9 cellular contexts compared by ENCODE assay signal in the genomic region with DNA sequence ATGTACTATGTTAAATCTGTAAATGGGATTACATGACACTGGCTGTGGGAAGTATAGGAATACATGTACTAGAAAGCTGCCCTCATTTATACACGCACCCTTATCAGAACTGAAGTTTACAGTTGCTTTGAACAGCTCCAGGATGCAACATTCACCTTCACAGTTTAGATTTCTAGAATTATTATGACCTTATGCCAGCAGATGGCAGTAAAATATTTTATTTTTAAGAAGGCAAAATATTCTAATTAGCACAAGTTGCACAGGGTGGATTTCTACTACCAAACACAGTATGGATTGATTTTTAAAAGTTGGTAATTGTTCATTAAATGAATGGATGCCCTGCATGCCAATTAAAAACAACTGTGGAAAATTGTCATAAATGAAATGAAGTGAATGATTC.
DNase-seq lines count a peak whose midpoint lies in the region; ATAC-seq, FAIRE-seq and TF ChIP-seq lines count a peak whose summit lies in the region.
"Had no signal": no experiment of that assay in that cellular context is flagged by ENCODE, and none has a peak within 500 bp of the region (broad histone marks: within the 10 kb centered on the region; RNA-seq: fewer than 3 reads in every experiment).

No MANE protein-coding gene starts in this region.

- no peak overlapping the region for H3K4me3 ChIP-seq in liver (ENCODE audit: low read depth in 1 of 3, low read length in 3 of 3)
- H3K4me3 ChIP-seq in effector memory CD4-positive, alpha-beta T cell (ENCODE audit: insufficient read depth, low read depth, low read length, poor library complexity, severe bottlenecking) = no peak overlapping the region

- no peaks in the 10 kb centered on the region for H3K36me3 ChIP-seq in liver (ENCODE audit: control insufficient read depth in 4 of 4, insufficient read depth in 3 of 4, low read depth in 1 of 4, low read length in 3 of 4)
- no peaks in the 10 kb centered on the region for H3K36me3 ChIP-seq in effector memory CD4-positive, alpha-beta T cell (ENCODE audit: control insufficient read depth, insufficient read depth, low read length)

- no peak overlapping the region for H3K9ac ChIP-seq in liver (ENCODE audit: low read depth in 1 of 2, low read length in 2 of 2)

- peak; percentile 25 to 39 for TF ChIP-seq RAD21 in liver (IDR thresholded peaks at IDR 0.05)

- H3K27me3 ChIP-seq in liver (ENCODE audit: control insufficient read depth in 4 of 4, insufficient read depth in 4 of 4, low read length in 3 of 4) = peaks cover 0 to 3% (median 0%) of the 10 kb centered on the region in 4 donors
- H3K27me3 ChIP-seq in effector memory CD4-positive, alpha-beta T cell (replicated peaks; ENCODE audit: control insufficient read depth, insufficient read depth, low read length, poor library complexity, severe bottlenecking) = no peaks in the 10 kb centered on the region

- TF ChIP-seq CTCF in GM10266 (IDR thresholded peaks at IDR 0.05; ENCODE audit: control insufficient read depth, insufficient read depth, low read depth, missing control alignments) = peak; percentile 22
- peak; percentile 2 for TF ChIP-seq CTCF in liver (IDR thresholded peaks at IDR 0.05; ENCODE audit: low read depth, low read length, missing input control)

- FAIRE-seq in frontal cortex (lab: Jason Lieb, UNC) = no peak

- H3K4me1 ChIP-seq in liver (ENCODE audit: control insufficient read depth in 4 of 4, insufficient read depth in 4 of 4, low read length in 3 of 4) = no peaks in the 10 kb centered on the region
- no peaks in the 10 kb centered on the region for H3K4me1 ChIP-seq in effector memory CD4-positive, alpha-beta T cell (ENCODE audit: control insufficient read depth, insufficient read depth, low read length, poor library complexity, severe bottlenecking)

- ATAC-seq in SK-N-SH treated with all-trans-retinoic acid at 6 μM for 48 hours = peak; percentile 64; the same call in 2 of the 3 replicates

- DNase-seq in GM10266 (ENCODE audit: extremely low spot score) (no peak), HT1080 (ENCODE audit: low read depth) (peak; percentile 6), NCI-H2107 (lab: John Stamatoyannopoulos, UW) (no peak), frontal cortex (ENCODE audit: low spot score in 2 of 2) (no peak)
- DNase-seq in effector memory CD4-positive, alpha-beta T cell = no peak
- no peak for DNase-seq in stimulated activated CD8-positive, alpha-beta memory T cell treated with anti-CD3 and anti-CD28 coated beads, Interleukin-4, amount 100 ng/mL, for 48 hours

- H3K27ac ChIP-seq in liver (ENCODE audit: low read depth in 1 of 2, low read length in 2 of 2) = no peak overlapping the region
- H3K27ac ChIP-seq in effector memory CD4-positive, alpha-beta T cell (ENCODE audit: insufficient read depth, low read length, poor library complexity, severe bottlenecking) = no peak overlapping the region
- H3K27ac ChIP-seq: epithelial cell of prostate had no signal

- 25% methylated on average over 1 of the region's 1 CpG for WGBS in liver

- no peaks in the 10 kb centered on the region for H3K9me3 ChIP-seq in liver (ENCODE audit: control insufficient read depth in 4 of 4, low read length in 3 of 4)
- H3K9me3 ChIP-seq in effector memory CD4-positive, alpha-beta T cell (ENCODE audit: control insufficient read depth, low read length) = no peaks in the 10 kb centered on the region

TF ChIP-seq in SK-N-SH treated with all-trans-retinoic acid at 6 μM for 48 hours, 23 proteins besides CTCF, POLR2A, EP300 and RAD21 (continues in another document):
- TF ChIP-seq ISL1 (CRISPR knock-in tag; IDR thresholded peaks at IDR 0.05) = no peak
- TF ChIP-seq PPARA (CRISPR knock-in tag; IDR thresholded peaks at IDR 0.05; ENCODE audit: borderline replicate concordance) = no peak
- no peak for TF ChIP-seq ZFP30 (CRISPR knock-in tag; IDR thresholded peaks at IDR 0.05)
- TF ChIP-seq ZNF8 (CRISPR knock-in tag; IDR thresholded peaks at IDR 0.05) = no peak
- no peak for TF ChIP-seq ARNTL (CRISPR knock-in tag; IDR thresholded peaks at IDR 0.05; ENCODE audit: borderline replicate concordance, low read depth)
- TF ChIP-seq, protein P1, sequence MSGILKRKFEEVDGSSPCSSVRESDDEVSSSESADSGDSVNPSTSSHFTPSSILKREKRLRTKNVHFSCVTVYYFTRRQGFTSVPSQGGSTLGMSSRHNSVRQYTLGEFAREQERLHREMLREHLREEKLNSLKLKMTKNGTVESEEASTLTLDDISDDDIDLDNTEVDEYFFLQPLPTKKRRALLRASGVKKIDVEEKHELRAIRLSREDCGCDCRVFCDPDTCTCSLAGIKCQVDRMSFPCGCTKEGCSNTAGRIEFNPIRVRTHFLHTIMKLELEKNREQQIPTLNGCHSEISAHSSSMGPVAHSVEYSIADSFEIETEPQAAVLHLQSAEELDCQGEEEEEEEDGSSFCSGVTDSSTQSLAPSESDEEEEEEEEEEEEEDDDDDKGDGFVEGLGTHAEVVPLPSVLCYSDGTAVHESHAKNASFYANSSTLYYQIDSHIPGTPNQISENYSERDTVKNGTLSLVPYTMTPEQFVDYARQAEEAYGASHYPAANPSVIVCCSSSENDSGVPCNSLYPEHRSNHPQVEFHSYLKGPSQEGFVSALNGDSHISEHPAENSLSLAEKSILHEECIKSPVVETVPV (CRISPR knock-in tag; IDR thresholded peaks at IDR 0.05) = no peak
- no peak for TF ChIP-seq ZNF565 (CRISPR knock-in tag; conservative IDR thresholded peaks at IDR 0.05; ENCODE audit: low read depth)
- no peak for TF ChIP-seq OSR1 (CRISPR knock-in tag; IDR thresholded peaks at IDR 0.05)
- no peak for TF ChIP-seq BACH2 (CRISPR knock-in tag; IDR thresholded peaks at IDR 0.05; ENCODE audit: borderline replicate concordance)
- TF ChIP-seq CSDC2 (CRISPR knock-in tag; IDR thresholded peaks at IDR 0.05) = no peak
- TF ChIP-seq, protein P2, sequence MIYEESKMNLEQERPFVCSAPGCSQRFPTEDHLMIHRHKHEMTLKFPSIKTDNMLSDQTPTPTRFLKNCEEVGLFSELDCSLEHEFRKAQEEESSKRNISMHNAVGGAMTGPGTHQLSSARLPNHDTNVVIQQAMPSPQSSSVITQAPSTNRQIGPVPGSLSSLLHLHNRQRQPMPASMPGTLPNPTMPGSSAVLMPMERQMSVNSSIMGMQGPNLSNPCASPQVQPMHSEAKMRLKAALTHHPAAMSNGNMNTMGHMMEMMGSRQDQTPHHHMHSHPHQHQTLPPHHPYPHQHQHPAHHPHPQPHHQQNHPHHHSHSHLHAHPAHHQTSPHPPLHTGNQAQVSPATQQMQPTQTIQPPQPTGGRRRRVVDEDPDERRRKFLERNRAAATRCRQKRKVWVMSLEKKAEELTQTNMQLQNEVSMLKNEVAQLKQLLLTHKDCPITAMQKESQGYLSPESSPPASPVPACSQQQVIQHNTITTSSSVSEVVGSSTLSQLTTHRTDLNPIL (CRISPR knock-in tag; IDR thresholded peaks at IDR 0.05; ENCODE audit: low read depth) = no peak
- no peak for TF ChIP-seq TCF4 (CRISPR knock-in tag; IDR thresholded peaks at IDR 0.05; ENCODE audit: borderline replicate concordance)
- no peak for TF ChIP-seq GLIS3 (CRISPR knock-in tag; IDR thresholded peaks at IDR 0.05)
- no peak for TF ChIP-seq ZFP3 (CRISPR knock-in tag; IDR thresholded peaks at IDR 0.05)

TF ChIP-seq in liver, 16 proteins besides CTCF, POLR2A, EP300 and RAD21:
- TF ChIP-seq TAF1 (conservative IDR thresholded peaks at IDR 0.05) (no peak), FOXA1 (IDR thresholded peaks at IDR 0.05) (no peak), FOXA2 (IDR thresholded peaks at IDR 0.05) (no peak)
- TF ChIP-seq, protein P3, sequence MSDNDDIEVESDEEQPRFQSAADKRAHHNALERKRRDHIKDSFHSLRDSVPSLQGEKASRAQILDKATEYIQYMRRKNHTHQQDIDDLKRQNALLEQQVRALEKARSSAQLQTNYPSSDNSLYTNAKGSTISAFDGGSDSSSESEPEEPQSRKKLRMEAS (IDR thresholded peaks at IDR 0.05) = no peak
- TF ChIP-seq, protein P4, sequence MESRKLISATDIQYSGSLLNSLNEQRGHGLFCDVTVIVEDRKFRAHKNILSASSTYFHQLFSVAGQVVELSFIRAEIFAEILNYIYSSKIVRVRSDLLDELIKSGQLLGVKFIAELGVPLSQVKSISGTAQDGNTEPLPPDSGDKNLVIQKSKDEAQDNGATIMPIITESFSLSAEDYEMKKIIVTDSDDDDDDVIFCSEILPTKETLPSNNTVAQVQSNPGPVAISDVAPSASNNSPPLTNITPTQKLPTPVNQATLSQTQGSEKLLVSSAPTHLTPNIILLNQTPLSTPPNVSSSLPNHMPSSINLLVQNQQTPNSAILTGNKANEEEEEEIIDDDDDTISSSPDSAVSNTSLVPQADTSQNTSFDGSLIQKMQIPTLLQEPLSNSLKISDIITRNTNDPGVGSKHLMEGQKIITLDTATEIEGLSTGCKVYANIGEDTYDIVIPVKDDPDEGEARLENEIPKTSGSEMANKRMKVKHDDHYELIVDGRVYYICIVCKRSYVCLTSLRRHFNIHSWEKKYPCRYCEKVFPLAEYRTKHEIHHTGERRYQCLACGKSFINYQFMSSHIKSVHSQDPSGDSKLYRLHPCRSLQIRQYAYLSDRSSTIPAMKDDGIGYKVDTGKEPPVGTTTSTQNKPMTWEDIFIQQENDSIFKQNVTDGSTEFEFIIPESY (IDR thresholded peaks at IDR 0.05) = no peak
